Comparison of ENCODE assay signal across 19 cellular contexts in the genomic region with DNA sequence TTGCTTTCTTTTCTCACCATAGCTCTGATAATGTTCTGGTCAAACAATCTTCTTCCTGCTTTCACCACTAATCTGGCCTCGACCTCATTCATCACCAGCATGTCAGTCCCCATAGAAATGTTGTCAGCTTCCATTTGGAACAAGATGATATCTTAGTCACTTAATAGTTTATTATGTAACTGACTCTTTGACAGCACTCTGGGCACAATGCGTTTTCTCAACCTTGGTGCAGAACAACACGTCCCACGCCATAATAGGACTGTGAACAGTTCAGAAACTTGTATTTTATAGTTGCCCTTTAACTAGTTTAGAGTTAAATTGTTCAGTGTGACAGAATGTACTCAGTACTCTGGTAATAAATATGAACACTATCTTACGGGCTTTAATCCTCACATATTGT.
DNase-seq lines count a peak whose midpoint lies in the region; ATAC-seq, FAIRE-seq and TF ChIP-seq lines count a peak whose summit lies in the region.
"Had no signal": no experiment of that assay in that cellular context is flagged by ENCODE, and none has a peak within 500 bp of the region (broad histone marks: within the 10 kb centered on the region; RNA-seq: fewer than 3 reads in every experiment).

No MANE protein-coding gene starts in this region.

- peaks cover 2% of the 10 kb centered on the region for H3K4me1 Mint-ChIP-seq in astrocyte (ENCODE audit: low read depth, unreplicated experiment)
- H3K4me1 Mint-ChIP-seq: CD4-positive, alpha-beta memory T cell had no signal

- H3K36me3 Mint-ChIP-seq in astrocyte (ENCODE audit: low read depth, unreplicated experiment) = no peaks in the 10 kb centered on the region
- H3K36me3 Mint-ChIP-seq: CD4-positive, alpha-beta memory T cell had no signal

- no peaks in the 10 kb centered on the region for H3K9me3 Mint-ChIP-seq in astrocyte (ENCODE audit: unreplicated experiment)
- H3K9me3 Mint-ChIP-seq: HFFc6 had no signal

- no peaks in the 10 kb centered on the region for H4K20me1 ChIP-seq in astrocyte (ENCODE audit: insufficient read depth, low read length)

- H3K4me2 ChIP-seq in astrocyte (ENCODE audit: low read length) = no peak overlapping the region

- H3K27ac Mint-ChIP-seq in astrocyte (ENCODE audit: unreplicated experiment) = no peak overlapping the region
- H3K27ac Mint-ChIP-seq: CD4-positive, alpha-beta memory T cell; HFFc6 had no signal

- DNase-seq in MV-4-11 (lab: John Stamatoyannopoulos, UW) (peak; percentile 2), astrocyte (ENCODE audit: low read depth) (peak; percentile 37), renal cortical epithelial cell (ENCODE audit: low read depth) (peak; percentile 0), SW480 (ENCODE audit: low spot score) (no peak), NCI-H774 (lab: John Stamatoyannopoulos, UW) (no peak)
- DNase-seq: 8988T; BE2C; CD4-positive, alpha-beta memory T cell; DMS153; DMS79 treated with DMSO at 0.1 percent for 48 hours; GDM1; HCEC 1CT; HFFc6 had no signal

- TF ChIP-seq CTCF in astrocyte (IDR thresholded peaks at IDR 0.05; ENCODE audit: insufficient read depth, low read depth, low read length) = no peak

- no peaks in the 10 kb centered on the region for H3K27me3 ChIP-seq in ACC112 (ENCODE audit: insufficient read depth, low read length)
- no peaks in the 10 kb centered on the region for H3K27me3 ChIP-seq in astrocyte (ENCODE audit: insufficient read depth, low read length)
- H3K27me3 ChIP-seq: BE2C had no signal

- H3K9me3 ChIP-seq in astrocyte (ENCODE audit: insufficient read depth, low read depth, low read length) = no peaks in the 10 kb centered on the region
- H3K9me3 ChIP-seq: BE2C had no signal

- H3K36me3 ChIP-seq in ACC112 (ENCODE audit: insufficient read depth, low read length) = no peaks in the 10 kb centered on the region
- no peaks in the 10 kb centered on the region for H3K36me3 ChIP-seq in astrocyte (ENCODE audit: insufficient read depth, low read length)
- H3K36me3 ChIP-seq: BE2C had no signal

- no peak overlapping the region for H3K4me3 Mint-ChIP-seq in astrocyte (ENCODE audit: unreplicated experiment)
- H3K4me3 Mint-ChIP-seq: CD4-positive, alpha-beta memory T cell; HFFc6 had no signal

- ATAC-seq in HG03432 (IDR thresholded peaks at IDR 0.05; ENCODE audit: unreplicated experiment) = no peak

- no peak overlapping the region for H3K27ac ChIP-seq in ACC112 (ENCODE audit: low read depth, low read length)
- H3K27ac ChIP-seq in astrocyte (ENCODE audit: low read depth, low read length) = no peak overlapping the region
- H3K27ac ChIP-seq: C4-2B had no signal

- H3K9ac ChIP-seq in astrocyte (ENCODE audit: low read length) = no peak overlapping the region

- peak overlapping the region; percentile 68 for H2AFZ ChIP-seq in ACC112 (ENCODE audit: low read length, unreplicated experiment)
- H2AFZ ChIP-seq in astrocyte (ENCODE audit: low read depth, low read length) = no peak overlapping the region

- no peak for FAIRE-seq in astrocyte (lab: Jason Lieb, UNC)
- FAIRE-seq: GM12892, GM19239, H1 had no signal

- no peak overlapping the region for H3K4me3 ChIP-seq in ACC112 (ENCODE audit: low read depth, low read length)
- no peak overlapping the region for H3K4me3 ChIP-seq in astrocyte (ENCODE audit: insufficient read depth, low read depth, low read length)

- H3K79me2 ChIP-seq in ACC112 (ENCODE audit: control insufficient read depth, insufficient read depth, low read length, unreplicated experiment) = no peaks in the 10 kb centered on the region
- no peaks in the 10 kb centered on the region for H3K79me2 ChIP-seq in astrocyte (ENCODE audit: insufficient read depth, low read length)

- H3K27me3 Mint-ChIP-seq in astrocyte (ENCODE audit: low read depth, unreplicated experiment) = no peaks in the 10 kb centered on the region
- H3K27me3 Mint-ChIP-seq: CD4-positive, alpha-beta memory T cell had no signal

- no peaks in the 10 kb centered on the region for H3K4me1 ChIP-seq in ACC112 (ENCODE audit: control insufficient read depth, insufficient read depth, low read length, unreplicated experiment)
- no peaks in the 10 kb centered on the region for H3K4me1 ChIP-seq in astrocyte (ENCODE audit: insufficient read depth, low read length)
- H3K4me1 ChIP-seq: BE2C had no signal

Comparison
In these comparisons a context has a peak if more than half of its experiments do, and no peak if none do; other contexts are left out.
1. DNase-seq: peak in MV-4-11 (single experiment), astrocyte (single experiment) and renal cortical epithelial cell (single experiment); none in SW480 (single experiment) and NCI-H774 (single experiment).